In genomic region chr5:91280062-91280941, GRCh38 we compare ENCODE assay signal across 8 cellular contexts.
DNase-seq lines count a peak whose midpoint lies in the region; ATAC-seq, FAIRE-seq and TF ChIP-seq lines count a peak whose summit lies in the region.

No MANE protein-coding gene starts in this region.

- FAIRE-seq in frontal cortex (lab: Jason Lieb, UNC): no peak

- no peak overlapping the region for H4K8ac ChIP-seq in neuronal stem cell (ENCODE audit: low read depth, low read length)

- H3K4me1 ChIP-seq in GM23338 (ENCODE audit: insufficient read depth) (peaks cover 10% of the 10 kb centered on the region; the same call in 1 of the 2 replicates), neuronal stem cell (ENCODE audit: control insufficient read depth in 2 of 2, insufficient read depth in 1 of 2, low read depth in 1 of 2, low read length in 2 of 2) (peaks cover 2 to 11% of the 10 kb centered on the region in 2 donors), subcutaneous abdominal adipose tissue (ENCODE audit: control insufficient read depth in 5 of 5, insufficient read depth in 5 of 5, low read length in 5 of 5) (peaks cover 0 to 13% (median 8%) of the 10 kb centered on the region in 5 donors)

- no peak overlapping the region for H2AK5ac ChIP-seq in neuronal stem cell (ENCODE audit: low read depth, low read length)

- no peak overlapping the region for H2BK15ac ChIP-seq in neuronal stem cell (ENCODE audit: low read length)

- peak overlapping the region; percentile 76 for H3K18ac ChIP-seq in neuronal stem cell (ENCODE audit: low read length)

- peak overlapping the region; percentile 83 for H3K4me3 Mint-ChIP-seq in GM23338

- DNase-seq in EL: peak; percentile 98
- peak; percentile 94 for DNase-seq in GM23338 (ENCODE audit: low spot score)
- peak; percentile 99 for DNase-seq in LHCN-M2 (ENCODE audit: low read depth)
- peak; percentile 46 for DNase-seq in SIG-M5 (lab: John Stamatoyannopoulos, UW)
- peak; percentile 92 for DNase-seq in activated naive CD4-positive, alpha-beta T cell treated with Interleukin-2 at 50 U/mL for 16 hours
- peak; percentile 80 to 87 for DNase-seq in frontal cortex (ENCODE audit: low spot score in 2 of 2)
- peak; percentile 92 for DNase-seq in neuronal stem cell (ENCODE audit: low spot score)

- H3K27me3 ChIP-seq in GM23338 (ENCODE audit: insufficient read depth): peaks cover 36% of the 10 kb centered on the region
- H3K27me3 ChIP-seq in neuronal stem cell (ENCODE audit: control insufficient read depth in 3 of 3, insufficient read depth in 3 of 3, low read depth in 1 of 3, low read length in 3 of 3): peaks cover 0 to 4% (median 0%) of the 10 kb centered on the region in 3 experiments
- no peaks in the 10 kb centered on the region for H3K27me3 ChIP-seq in subcutaneous abdominal adipose tissue (ENCODE audit: control insufficient read depth in 5 of 5, insufficient read depth in 4 of 5, low read length in 5 of 5)

- H3K4me2 ChIP-seq in GM23338: peak overlapping the region; percentile 99
- peak overlapping the region; percentile 78 for H3K4me2 ChIP-seq in neuronal stem cell (ENCODE audit: insufficient read depth, low read length, poor library complexity, severe bottlenecking)

- H3K9me3 Mint-ChIP-seq in GM23338: peaks cover 5% of the 10 kb centered on the region; the same call in 1 of the 3 replicates

- no peak overlapping the region for H3K27ac ChIP-seq in GM23338 (ENCODE audit: low read depth)
- H3K27ac ChIP-seq in neuronal stem cell (replicated peaks; ENCODE audit: low read length): peak overlapping the region; percentile 93
- H3K27ac ChIP-seq in subcutaneous abdominal adipose tissue (ENCODE audit: low read depth, low read length): peak overlapping the region; percentile 93

- peak overlapping the region; percentile 6 for H3K23ac ChIP-seq in neuronal stem cell (ENCODE audit: low read depth, low read length, poor library complexity)

- peaks cover 0 to 3% of the 10 kb centered on the region in 2 donors for H3K9me3 ChIP-seq in neuronal stem cell (replicated peaks in 1 of 2; ENCODE audit: control insufficient read depth in 2 of 2, insufficient read depth in 1 of 2, low read depth in 1 of 2, low read length in 2 of 2)
- no peaks in the 10 kb centered on the region for H3K9me3 ChIP-seq in subcutaneous abdominal adipose tissue (ENCODE audit: control insufficient read depth in 5 of 5, low read length in 5 of 5)

- H2AFZ ChIP-seq in GM23338 (peak overlapping the region; percentile 100), neuronal stem cell (ENCODE audit: low read length) (peak overlapping the region; percentile 81)

- peaks cover 12% of the 10 kb centered on the region for H3K27me3 Mint-ChIP-seq in GM23338 (ENCODE audit: insufficient read depth, low read depth, poor library complexity)

- H4K91ac ChIP-seq in neuronal stem cell (ENCODE audit: low read depth, low read length, poor library complexity): no peak overlapping the region

- H3K4me3 ChIP-seq in GM23338: peak overlapping the region; percentile 86
- peak overlapping the region; percentile 51 to 76 for H3K4me3 ChIP-seq in neuronal stem cell (ENCODE audit: low read length in 2 of 2)
- H3K4me3 ChIP-seq in subcutaneous abdominal adipose tissue (ENCODE audit: low read depth in 1 of 5, low read length in 5 of 5): peak overlapping the region; percentile 62 to 89 (median 68)

- H3K9ac ChIP-seq in neuronal stem cell (ENCODE audit: low read depth, low read length, poor library complexity) (peak overlapping the region; percentile 85), subcutaneous abdominal adipose tissue (ENCODE audit: low read length in 5 of 5) (peak overlapping the region; percentile 77 to 89 (median 88))

- no peak overlapping the region for H2BK120ac ChIP-seq in neuronal stem cell (ENCODE audit: low read depth, low read length)

- no peak overlapping the region for H3K14ac ChIP-seq in neuronal stem cell (ENCODE audit: low read length)

- no peak overlapping the region for H2BK5ac ChIP-seq in neuronal stem cell (ENCODE audit: low read length)

- H3K36me3 ChIP-seq in GM23338 (ENCODE audit: insufficient read depth): no peaks in the 10 kb centered on the region
- H3K36me3 ChIP-seq in neuronal stem cell (replicated peaks in 1 of 2; ENCODE audit: control insufficient read depth in 2 of 2, insufficient read depth in 2 of 2, low read length in 2 of 2): no peaks in the 10 kb centered on the region
- H3K36me3 ChIP-seq in subcutaneous abdominal adipose tissue (ENCODE audit: control insufficient read depth in 5 of 5, insufficient read depth in 5 of 5, low read length in 5 of 5): no peaks in the 10 kb centered on the region

- no peaks in the 10 kb centered on the region for H3K9me2 ChIP-seq in GM23338 (ENCODE audit: insufficient read depth)

- no peak overlapping the region for H3K4ac ChIP-seq in neuronal stem cell (ENCODE audit: low read length)

- no CpG with 5 or more reads among the region's 54 CpGs for WGBS in neuronal stem cell (ENCODE audit: extremely low coverage in 2 of 2, insufficient read length in 2 of 2, insufficient replicate concordance in 1 of 2), 2 donors

- TF ChIP-seq CTCF in GM23338 (conservative IDR thresholded peaks at IDR 0.05; ENCODE audit: low read depth in 2 of 2): no peak

- H3K79me2 ChIP-seq in GM23338 (replicated peaks; ENCODE audit: insufficient read depth): no peaks in the 10 kb centered on the region

- peaks cover 10% of the 10 kb centered on the region for H3K4me1 Mint-ChIP-seq in GM23338

- peaks cover 6% of the 10 kb centered on the region; the same call in 1 of the 2 replicates for H3F3A ChIP-seq in GM23338 (replicated peaks; ENCODE audit: low read depth)

- H3K79me1 ChIP-seq in neuronal stem cell (ENCODE audit: low read depth, low read length): no peaks in the 10 kb centered on the region

- H4K20me1 ChIP-seq in GM23338 (replicated peaks; ENCODE audit: insufficient read depth): no peaks in the 10 kb centered on the region

- peak; percentile 96 for ATAC-seq in GM23338

- H3K27ac Mint-ChIP-seq in GM23338: peak overlapping the region; percentile 64

- peaks cover 5% of the 10 kb centered on the region; the same call in 2 of the 3 replicates for H3K36me3 Mint-ChIP-seq in GM23338 (ENCODE audit: low read depth)

- H2BK12ac ChIP-seq in neuronal stem cell (ENCODE audit: low read length): no peak overlapping the region

TF ChIP-seq in GM23338, 12 proteins besides CTCF, POLR2A, EP300 and RAD21:
- TF ChIP-seq JUNB (IDR thresholded peaks at IDR 0.05; ENCODE audit: unreplicated experiment): no peak
- TF ChIP-seq CREB1 (CRISPR knock-in tag; IDR thresholded peaks at IDR 0.05; ENCODE audit: low read depth): peak; percentile 63

Comparison
In these comparisons a context has a peak if more than half of its experiments do, and no peak if none do; other contexts are left out.
1. DNase-seq: peak in every context shown above with its lines; median percentile 99 in LHCN-M2; 98 in EL; 94 in GM23338; 92 in activated naive CD4-positive, alpha-beta T cell treated with Interleukin-2 at 50 U/mL for 16 hours; 92 in neuronal stem cell; 84 in frontal cortex; 46 in SIG-M5.